In the genomic region with DNA sequence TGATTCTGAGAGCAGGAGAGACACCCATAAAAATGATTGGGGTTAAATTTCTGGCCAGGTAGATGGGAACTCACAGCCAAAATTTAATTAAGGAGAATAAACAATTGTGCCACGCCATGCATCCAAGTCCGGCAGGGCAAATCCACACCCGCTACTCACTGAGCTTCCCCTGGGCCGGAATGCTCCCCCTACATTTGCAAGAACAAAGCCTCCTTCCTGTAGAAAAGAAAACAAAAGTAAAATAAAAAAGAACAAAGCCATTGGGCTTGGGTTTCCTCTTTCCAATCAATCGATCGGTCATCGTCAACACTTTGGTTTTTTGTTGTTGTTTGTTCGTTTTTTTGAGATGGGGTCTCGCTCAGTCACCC, we compare ENCODE assay signal across 24 cellular contexts. TPM values are rescaled to one million over a fixed set of nuclear protein-coding genes. Genes with fewer than 3 reads are reported as not detected.
DNase-seq lines count a peak whose midpoint lies in the region; ATAC-seq and TF ChIP-seq lines count a peak whose summit lies in the region.
"Had no signal": no experiment of that assay in that cellular context is flagged by ENCODE, and none has a peak within 500 bp of the region (broad histone marks: within the 10 kb centered on the region; RNA-seq: fewer than 3 reads in every experiment).

No MANE protein-coding gene starts in this region.

- H3K36me3 ChIP-seq in H7 (replicated peaks; ENCODE audit: control insufficient read depth, insufficient read depth, low read length) (no peaks in the 10 kb centered on the region; the same call in none of the 2 replicates), endodermal cell (ENCODE audit: control insufficient read depth, insufficient read depth, low read length) (peaks cover 22% of the 10 kb centered on the region), stomach (peaks cover 12 to 59% (median 47%) of the 10 kb centered on the region in 4 donors)
- H3K36me3 ChIP-seq in naive thymus-derived CD4-positive, alpha-beta T cell (ENCODE audit: control insufficient read depth in 2 of 3, insufficient read depth in 3 of 3, low read length in 3 of 3) = peaks cover 0 to 25% (median 0%) of the 10 kb centered on the region in 3 experiments

- no peaks in the 10 kb centered on the region for H3K9me3 Mint-ChIP-seq in activated naive CD4-positive, alpha-beta T cell treated with anti-CD3 and anti-CD28 coated beads for 36 hours
- no peaks in the 10 kb centered on the region for H3K9me3 Mint-ChIP-seq in endodermal cell
- no peaks in the 10 kb centered on the region for H3K9me3 Mint-ChIP-seq in naive thymus-derived CD4-positive, alpha-beta T cell
- H3K9me3 Mint-ChIP-seq: CD4-positive, alpha-beta memory T cell; IgD-negative memory B cell had no signal

- no peak overlapping the region for H3K9ac ChIP-seq in endodermal cell (ENCODE audit: extremely low read depth, low read length, poor library complexity, severe bottlenecking)
- H3K9ac ChIP-seq: KMS-11 had no signal

- POLR2A ChIA-PET in naive thymus-derived CD4-positive, alpha-beta T cell (lab: Charles Lee) = no interaction called here

- ATAC-seq in naive thymus-derived CD4-positive, alpha-beta T cell = no peak
- no peak for ATAC-seq in HG03097 (IDR thresholded peaks at IDR 0.05; ENCODE audit: low FRiP score, unreplicated experiment)

- H3K4me3 Mint-ChIP-seq in activated naive CD4-positive, alpha-beta T cell treated with anti-CD3 and anti-CD28 coated beads for 36 hours = no peak overlapping the region
- H3K4me3 Mint-ChIP-seq in endodermal cell = no peak overlapping the region
- H3K4me3 Mint-ChIP-seq in naive thymus-derived CD4-positive, alpha-beta T cell = no peak overlapping the region
- H3K4me3 Mint-ChIP-seq: CD4-positive, alpha-beta memory T cell; IgD-negative memory B cell had no signal

- H3K27me3 Mint-ChIP-seq in activated naive CD4-positive, alpha-beta T cell treated with anti-CD3 and anti-CD28 coated beads for 36 hours (ENCODE audit: low read depth) = no peaks in the 10 kb centered on the region
- no peaks in the 10 kb centered on the region for H3K27me3 Mint-ChIP-seq in endodermal cell (ENCODE audit: insufficient read depth)
- no peaks in the 10 kb centered on the region for H3K27me3 Mint-ChIP-seq in naive thymus-derived CD4-positive, alpha-beta T cell
- H3K27me3 Mint-ChIP-seq: CD4-positive, alpha-beta memory T cell; IgD-negative memory B cell had no signal

- H3K4me1 ChIP-seq in endodermal cell (ENCODE audit: control insufficient read depth, insufficient read depth, low read length) (no peaks in the 10 kb centered on the region), stomach (peaks cover 0 to 3% (median under 1%) of the 10 kb centered on the region in 4 donors)
- H3K4me1 ChIP-seq in naive thymus-derived CD4-positive, alpha-beta T cell (ENCODE audit: control insufficient read depth in 2 of 2, insufficient read depth in 2 of 2, low read length in 2 of 2) = no peaks in the 10 kb centered on the region

- no peaks in the 10 kb centered on the region for H3K9me3 ChIP-seq in endodermal cell (ENCODE audit: control insufficient read depth, low read length)
- H3K9me3 ChIP-seq in stomach = no peaks in the 10 kb centered on the region
- no peaks in the 10 kb centered on the region for H3K9me3 ChIP-seq in naive thymus-derived CD4-positive, alpha-beta T cell (ENCODE audit: control insufficient read depth in 2 of 3, low read length in 3 of 3)

- CTCF ChIA-PET in activated naive CD4-positive, alpha-beta T cell treated with anti-CD3 and anti-CD28 coated beads for 36 hours (lab: Charles Lee) = no interaction called here
- CTCF ChIA-PET in naive thymus-derived CD4-positive, alpha-beta T cell (lab: Charles Lee) = no interaction called here

- H3K27me3 ChIP-seq in H7 (ENCODE audit: control insufficient read depth, insufficient read depth, low read length) = no peaks in the 10 kb centered on the region
- no peaks in the 10 kb centered on the region for H3K27me3 ChIP-seq in endodermal cell (ENCODE audit: control insufficient read depth, insufficient read depth, low read length, poor library complexity, severe bottlenecking)
- no peaks in the 10 kb centered on the region for H3K27me3 ChIP-seq in stomach
- H3K27me3 ChIP-seq in naive thymus-derived CD4-positive, alpha-beta T cell (ENCODE audit: control insufficient read depth in 2 of 2, insufficient read depth in 2 of 2, low read length in 2 of 2) = no peaks in the 10 kb centered on the region

- 92 to 98% methylated on average over 5 to 9 of the region's 9 CpGs for WGBS in endodermal cell (ENCODE audit: insufficient coverage in 1 of 2, insufficient read length in 1 of 2), 2 experiments
- WGBS in stomach, 5 donors = 76 to 89% (median 86%) methylated on average over 9 of the region's 9 CpGs

- intact Hi-C loops in activated naive CD4-positive, alpha-beta T cell treated with anti-CD3 and anti-CD28 coated beads for 36 hours (cut with micrococcal nuclease) = no loop called here
- intact Hi-C loops in stomach (cut with DNase I; ENCODE audit: low total_unique reads) = no loop called here
- intact Hi-C loops in naive thymus-derived CD4-positive, alpha-beta T cell (cut with micrococcal nuclease) = no loop called here

- no peak overlapping the region for H3K27ac Mint-ChIP-seq in activated naive CD4-positive, alpha-beta T cell treated with anti-CD3 and anti-CD28 coated beads for 36 hours
- H3K27ac Mint-ChIP-seq in endodermal cell = no peak overlapping the region
- H3K27ac Mint-ChIP-seq in naive thymus-derived CD4-positive, alpha-beta T cell = no peak overlapping the region
- H3K27ac Mint-ChIP-seq: CD4-positive, alpha-beta memory T cell; IgD-negative memory B cell had no signal

- peak; percentile 0 for DNase-seq in activated naive CD4-positive, alpha-beta T cell treated with anti-CD3 and anti-CD28 coated beads for 36 hours
- no peak for DNase-seq in activated naive CD4-positive, alpha-beta T cell treated with anti-CD3 and anti-CD28 coated beads, Interleukin-2, amount 50 U/mL, for 16 hours
- peak; percentile 19 for DNase-seq in H7
- DNase-seq in endodermal cell = peak; percentile 20
- DNase-seq in stomach = peak; percentile 8
- DNase-seq in naive thymus-derived CD4-positive, alpha-beta T cell = no peak
- DNase-seq: C1 segment of cervical spinal cord; CD4-positive, alpha-beta memory T cell; COR-L47; DMS53; GOT3; HCEC 1CT; NCI-H1092; NCI-H1417 treated with DMSO at 0.1 percent for 48 hours; NCI-H1694 treated with DMSO at 0.1 percent for 48 hours; NCI-H2081; NCI-H2171; NCI-H226; NCI-H510A; RPMI8226; SHP77 had no signal

- H3K4me3 ChIP-seq in H7 (ENCODE audit: insufficient read depth, low read depth, low read length) (no peak overlapping the region), endodermal cell (ENCODE audit: low read length) (no peak overlapping the region), stomach (no peak overlapping the region)
- H3K4me3 ChIP-seq in naive thymus-derived CD4-positive, alpha-beta T cell (ENCODE audit: low read length) = no peak overlapping the region

- H3K36me3 Mint-ChIP-seq in activated naive CD4-positive, alpha-beta T cell treated with anti-CD3 and anti-CD28 coated beads for 36 hours (ENCODE audit: low read depth) = peaks cover 5% of the 10 kb centered on the region
- H3K36me3 Mint-ChIP-seq in endodermal cell (ENCODE audit: low read depth) = peaks cover 20% of the 10 kb centered on the region
- peaks cover 0 to 26% (median 12%) of the 10 kb centered on the region in 5 donors for H3K36me3 Mint-ChIP-seq in naive thymus-derived CD4-positive, alpha-beta T cell

- no peaks in the 10 kb centered on the region for H3K4me1 Mint-ChIP-seq in activated naive CD4-positive, alpha-beta T cell treated with anti-CD3 and anti-CD28 coated beads for 36 hours (ENCODE audit: low read depth)
- peaks cover 12% of the 10 kb centered on the region for H3K4me1 Mint-ChIP-seq in endodermal cell
- peaks cover 0 to 10% (median 0%) of the 10 kb centered on the region in 7 donors for H3K4me1 Mint-ChIP-seq in naive thymus-derived CD4-positive, alpha-beta T cell

- no peak for TF ChIP-seq EP300 in stomach (IDR thresholded peaks at IDR 0.05)

- TF ChIP-seq POLR2A in stomach (IDR thresholded peaks at IDR 0.05) = no peak

- TF ChIP-seq CTCF in endodermal cell (conservative IDR thresholded peaks at IDR 0.05) (no peak), stomach (IDR thresholded peaks at IDR 0.05) (no peak)

- H3K27ac ChIP-seq in endodermal cell (ENCODE audit: low read depth, low read length) (no peak overlapping the region), stomach (no peak overlapping the region)
- no peak overlapping the region for H3K27ac ChIP-seq in naive thymus-derived CD4-positive, alpha-beta T cell (ENCODE audit: low read depth, low read length)
- H3K27ac ChIP-seq: KMS-11 had no signal

RNA-seq across cellular contexts. Expression of gene TFDP1, which starts 30.2 kb away (rescaled TPM):
- total RNA-seq in activated naive CD4-positive, alpha-beta T cell treated with anti-CD3 and anti-CD28 coated beads for 36 hours = 100 to 1,000 TPM; 157 to 161 TPM
- 62.2 and 78.2 TPM in 2 replicates for total RNA-seq in H7 (2014; rRNA removed; shearing (Covaris generic))
- total RNA-seq in endodermal cell = 10 to 100 TPM; 74.8 to 76.1 TPM
- 84.3 TPM for polyA plus RNA-seq in endodermal cell (2013, experiment 1 of 2)
- polyA plus RNA-seq in endodermal cell (2013, experiment 2 of 2) = 82.9 TPM
- total RNA-seq in stomach = 100 to 1,000 TPM in 2 of 5 donors, 10 to 100 TPM in 3; 35.3 to 207 (median 59.1) TPM
- polyA plus RNA-seq in stomach = 10 to 100 TPM; 27.3 to 57.2 (median 55.3) TPM
- total RNA-seq in naive thymus-derived CD4-positive, alpha-beta T cell = 100 to 1,000 TPM in 1 of 5 experiments, 10 to 100 TPM in 4; 21.4 to 127 (median 34.7) TPM
- polyA plus RNA-seq in naive thymus-derived CD4-positive, alpha-beta T cell = 10 to 100 TPM; 50.9 to 78.0 TPM

Comparison
In these comparisons a context has a peak if more than half of its experiments do, and no peak if none do; other contexts are left out.
1. DNase-seq: peak in activated naive CD4-positive, alpha-beta T cell treated with anti-CD3 and anti-CD28 coated beads for 36 hours (single experiment), H7 (single experiment), endodermal cell (single experiment) and stomach (single experiment); none in activated naive CD4-positive, alpha-beta T cell treated with anti-CD3 and anti-CD28 coated beads, Interleukin-2, amount 50 U/mL, for 16 hours (single experiment) and naive thymus-derived CD4-positive, alpha-beta T cell (0 of 9).